In the genomic region with DNA sequence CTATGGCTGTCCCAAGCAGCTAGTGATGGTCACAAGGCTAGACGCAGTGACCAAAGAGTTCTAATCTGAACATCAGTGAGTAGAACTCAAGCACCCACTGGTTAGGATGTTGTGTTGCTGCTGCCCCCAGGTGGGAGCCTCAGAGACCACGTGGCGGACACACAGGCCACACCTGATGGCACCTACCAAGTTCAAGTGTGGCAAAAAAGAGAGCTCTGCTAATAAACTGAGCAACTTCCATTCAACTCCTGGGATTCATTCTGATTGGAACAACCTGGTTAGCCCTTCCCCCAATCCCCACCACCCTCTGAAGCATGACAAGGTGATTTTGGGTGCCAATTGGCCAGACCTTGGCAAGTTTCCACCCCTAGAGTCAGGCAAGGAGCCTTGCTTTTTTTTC, we compare ENCODE assay signal across 8 cellular contexts. TPM values are rescaled to one million over a fixed set of nuclear protein-coding genes. Genes with fewer than 3 reads are reported as not detected.
DNase-seq lines count a peak whose midpoint lies in the region; ATAC-seq, FAIRE-seq and TF ChIP-seq lines count a peak whose summit lies in the region.

No MANE protein-coding gene starts in this region.

- POLR2A ChIA-PET in naive thymus-derived CD8-positive, alpha-beta T cell (lab: Charles Lee), result interaction anchor here (0.6 to 7.3 kb wide), 6 partner anchors 14 to 591 kb away, joined by 3 to 245 read pairs (median 7); no protein-coding TSS in a partner anchor

- H3K4me3 Mint-ChIP-seq in naive thymus-derived CD8-positive, alpha-beta T cell, result peak overlapping the region; percentile 89 to 99 (median 97)

- H3K27me3 Mint-ChIP-seq in naive thymus-derived CD8-positive, alpha-beta T cell, result no peaks in the 10 kb centered on the region

- peak; percentile 26 for DNase-seq in ELF-1 (ENCODE audit: low read depth, low spot score)
- peak; percentile 44 for DNase-seq in M059J (ENCODE audit: low read depth)
- DNase-seq in activated T-cell treated with anti-CD3 and anti-CD28 coated beads for 1 hour (ENCODE audit: low read depth), result peak; percentile 40
- DNase-seq in naive thymus-derived CD8-positive, alpha-beta T cell, result peak; percentile 28 to 86 (median 60)
- no peak for DNase-seq in DMS79 (lab: John Stamatoyannopoulos, UW)
- DNase-seq in H54 (ENCODE audit: insufficient read length, low spot score), result no peak
- no peak for DNase-seq in NCI-H187 treated with DMSO at 0.1 percent for 48 hours (lab: John Stamatoyannopoulos, UW)

- H3K4me1 Mint-ChIP-seq in naive thymus-derived CD8-positive, alpha-beta T cell, result peaks cover 21 to 54% (median 50%) of the 10 kb centered on the region in 4 donors

- H3K9me3 Mint-ChIP-seq in naive thymus-derived CD8-positive, alpha-beta T cell, result no peaks in the 10 kb centered on the region

- FAIRE-seq in H54 (lab: Jason Lieb, UNC), result no peak

- TF ChIP-seq POLR2A in H54 (IDR thresholded peaks at IDR 0.05; ENCODE audit: low read depth, low read length), result no peak

- H3K27ac Mint-ChIP-seq in naive thymus-derived CD8-positive, alpha-beta T cell, result peak overlapping the region; percentile 87 to 98 (median 94)

- H3K36me3 Mint-ChIP-seq in naive thymus-derived CD8-positive, alpha-beta T cell, result no peaks in the 10 kb centered on the region

- peak; percentile 24 to 25 for ATAC-seq in naive thymus-derived CD8-positive, alpha-beta T cell
- no peak for ATAC-seq in HG03432 (IDR thresholded peaks at IDR 0.05; ENCODE audit: unreplicated experiment)

RNA-seq across cellular contexts. Expression of gene LCMT1, which starts 3.5 kb away (rescaled TPM):
- total RNA-seq in M059J (2014; rRNA removed; shearing (Covaris generic)), result 51.1 and 89.0 TPM in 2 replicates
- total RNA-seq in naive thymus-derived CD8-positive, alpha-beta T cell, result 10 to 100 TPM; 29.9 to 35.0 TPM
- polyA plus RNA-seq in naive thymus-derived CD8-positive, alpha-beta T cell, result 10 to 100 TPM; 38.7 to 41.4 (median 40.6) TPM

Comparison
In these comparisons a context has a peak if more than half of its experiments do, and no peak if none do; other contexts are left out.
1. DNase-seq: peak in ELF-1 (single experiment), M059J (single experiment), activated T-cell treated with anti-CD3 and anti-CD28 coated beads for 1 hour (single experiment) and naive thymus-derived CD8-positive, alpha-beta T cell (10 of 10); none in DMS79 (single experiment), H54 (single experiment) and NCI-H187 treated with DMSO at 0.1 percent for 48 hours (single experiment).